ENCODE assay signal across 8 cellular contexts in genomic region chr1:169485427-169486280, GRCh38.
DNase-seq lines count a peak whose midpoint lies in the region; ATAC-seq lines count a peak whose summit lies in the region.

Gene SLC19A2 (minus strand): TSS chr1:169485944. CDS start chr1:169485766, 178 bp downstream.

- ATAC-seq in GM19035 (IDR thresholded peaks at IDR 0.05; ENCODE audit: unreplicated experiment): peak; percentile 98
- peak; percentile 99 for ATAC-seq in HG03354 (IDR thresholded peaks at IDR 0.05; ENCODE audit: poor library complexity, severe bottlenecking, unreplicated experiment)

- DNase-seq in AML-193 (lab: John Stamatoyannopoulos, UW) (peak; percentile 97 to 98), NCI-H446 (lab: John Stamatoyannopoulos, UW) (peak; percentile 99 to 100), cerebellar nuclear complex (lab: John Stamatoyannopoulos, UW) (peak; percentile 95 to 98), islet precursor cell (peak; percentile 100)
- peak; percentile 88 for DNase-seq in activated CD4-positive, CD25-positive, alpha-beta regulatory T cell treated with anti-CD3 and anti-CD28 coated beads, Interleukin-2, amount 50 U/mL, for 72 hours
- peak; percentile 83 to 89 (median 87) for DNase-seq in stimulated activated CD4-positive, alpha-beta T cell treated with anti-CD3 and anti-CD28 coated beads, Interleukin-12 subunit alpha, Interleukin-12 subunit beta, amount 100 ng/mL, for 48 hours (ENCODE audit: low read depth in 2 of 3, low spot score in 1 of 3)

Comparison
In these comparisons a context has a peak if more than half of its experiments do, and no peak if none do; other contexts are left out.
1. Peak in every context shown above with its lines: DNase-seq and ATAC-seq.